Comparison of ENCODE assay signal across 1 cellular context in genomic region chr4:6674500-6675149, GRCh38.
TF ChIP-seq lines count a peak whose summit lies in the region.

No MANE protein-coding gene starts in this region.

TF ChIP-seq in WTC11, 78 proteins besides CTCF, POLR2A, EP300 and RAD21 (continued from another document):
- TF ChIP-seq HMGXB4 (CRISPR knock-in tag; IDR thresholded peaks at IDR 0.05) (0 out of 2 replicates have a peak, but pooled peaks have one; percentile 72), ZMAT4 (CRISPR knock-in tag; IDR thresholded peaks at IDR 0.05) (no peak), GRHL2 (CRISPR knock-in tag; IDR thresholded peaks at IDR 0.05; ENCODE audit: insufficient replicate concordance, severe bottlenecking) (no peak), GTF2I (CRISPR knock-in tag; conservative IDR thresholded peaks at IDR 0.05) (no peak), USF1 (CRISPR knock-in tag; IDR thresholded peaks at IDR 0.05) (no peak), CBFB (CRISPR knock-in tag; IDR thresholded peaks at IDR 0.05; ENCODE audit: low read depth) (no peak), FOXJ3 (CRISPR knock-in tag; IDR thresholded peaks at IDR 0.05; ENCODE audit: borderline replicate concordance) (no peak), SMAD3 (CRISPR knock-in tag; IDR thresholded peaks at IDR 0.05; ENCODE audit: borderline replicate concordance) (no peak; the same call in 1 of the 2 replicates)
- TF ChIP-seq, protein P1, sequence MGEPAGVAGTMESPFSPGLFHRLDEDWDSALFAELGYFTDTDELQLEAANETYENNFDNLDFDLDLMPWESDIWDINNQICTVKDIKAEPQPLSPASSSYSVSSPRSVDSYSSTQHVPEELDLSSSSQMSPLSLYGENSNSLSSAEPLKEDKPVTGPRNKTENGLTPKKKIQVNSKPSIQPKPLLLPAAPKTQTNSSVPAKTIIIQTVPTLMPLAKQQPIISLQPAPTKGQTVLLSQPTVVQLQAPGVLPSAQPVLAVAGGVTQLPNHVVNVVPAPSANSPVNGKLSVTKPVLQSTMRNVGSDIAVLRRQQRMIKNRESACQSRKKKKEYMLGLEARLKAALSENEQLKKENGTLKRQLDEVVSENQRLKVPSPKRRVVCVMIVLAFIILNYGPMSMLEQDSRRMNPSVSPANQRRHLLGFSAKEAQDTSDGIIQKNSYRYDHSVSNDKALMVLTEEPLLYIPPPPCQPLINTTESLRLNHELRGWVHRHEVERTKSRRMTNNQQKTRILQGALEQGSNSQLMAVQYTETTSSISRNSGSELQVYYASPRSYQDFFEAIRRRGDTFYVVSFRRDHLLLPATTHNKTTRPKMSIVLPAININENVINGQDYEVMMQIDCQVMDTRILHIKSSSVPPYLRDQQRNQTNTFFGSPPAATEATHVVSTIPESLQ (CRISPR knock-in tag; IDR thresholded peaks at IDR 0.05) = no peak
